ENCODE assay signal across 26 cellular contexts in genomic region chr12:27946396-27946795, GRCh38. TPM values are rescaled to one million over a fixed set of nuclear protein-coding genes. Genes with fewer than 3 reads are reported as not detected.
"Had no signal": no experiment of that assay in that cellular context is flagged by ENCODE, and none has a peak within 500 bp of the region (broad histone marks: within the 10 kb centered on the region; RNA-seq: fewer than 3 reads in every experiment).

No MANE protein-coding gene starts in this region.

- H3K4me3 ChIP-seq: body of pancreas, K562, SJSA1 had no signal

- H3K4me1 ChIP-seq: body of pancreas, SJSA1 had no signal

- H3K9me3 ChIP-seq: body of pancreas, SJSA1 had no signal

- H3K36me3 ChIP-seq: SJSA1 had no signal

- DNase-seq: activated CD4-positive, alpha-beta T cell treated with anti-CD3 and anti-CD28 coated beads for 48 hours; activated CD4-positive, alpha-beta T cell treated with anti-CD3 and anti-CD28 coated beads, Interleukin-2, amount 50 U/mL, for 4 hours; activated CD4-positive, CD25-positive, alpha-beta regulatory T cell treated with anti-CD3 and anti-CD28 coated beads, Interleukin-2, amount 50 U/mL, for 72 hours; activated CD8-positive, alpha-beta T cell treated with anti-CD3 and anti-CD28 coated beads, Interleukin-2, amount 10 ng/mL, durations not matched to agents 7 days and 5 days; activated effector memory CD4-positive, alpha-beta T cell treated with anti-CD3 and anti-CD28 coated beads, Interleukin-2, amount 50 U/mL, for 16 hours; activated naive CD4-positive, alpha-beta T cell treated with Interleukin-2 at 50 U/mL for 16 hours; activated T-cell treated with anti-CD3 and anti-CD28 coated beads, Interleukin-2, amount 50 U/mL, for 4 hours; anterior cingulate cortex; body of pancreas; central memory CD4-positive, alpha-beta T cell; Karpas-422; NCI-H1105 treated with DMSO at 0.1 percent for 48 hours; NCI-H1436 treated with DMSO at 0.1 percent for 48 hours; NCI-H187; NCI-H2081; NCI-H526; NCI-H82; OCI-M1; SHP77; T-helper 17 cell; T-helper 9 cell had no signal

- H3K27ac ChIP-seq: body of pancreas, SJSA1 had no signal

- H3K27me3 ChIP-seq: body of pancreas, SJSA1 had no signal

- ATAC-seq: activated CD8-positive, alpha-beta T cell treated with anti-CD3 and anti-CD28 coated beads, Interleukin-2, amount 10 ng/mL, durations not matched to agents 7 days and 5 days; activated naive CD4-positive, alpha-beta T cell treated with anti-CD3 and anti-CD28 coated beads, Interleukin-2, amount 50 U/mL, for 72 hours; activated T-cell treated with anti-CD3 and anti-CD28 coated beads, Interleukin-2, amount 50 U/mL, for 4 hours; body of pancreas; K562; Panc1; T-helper 17 cell; WTC11 had no signal

RNA-seq across cellular contexts. Expression of gene PTHLH, which starts 26.1 kb away (rescaled TPM):
- total RNA-seq: activated CD8-positive, alpha-beta T cell treated with anti-CD3 and anti-CD28 coated beads, Interleukin-2, amount 10 ng/mL, durations not matched to agents 7 days and 5 days; activated naive CD4-positive, alpha-beta T cell treated with anti-CD3 and anti-CD28 coated beads, Interleukin-2, amount 50 U/mL, for 72 hours; T-helper 17 cell; WTC11 had no signal
